ENCODE assay signal across 19 cellular contexts in the genomic region with DNA sequence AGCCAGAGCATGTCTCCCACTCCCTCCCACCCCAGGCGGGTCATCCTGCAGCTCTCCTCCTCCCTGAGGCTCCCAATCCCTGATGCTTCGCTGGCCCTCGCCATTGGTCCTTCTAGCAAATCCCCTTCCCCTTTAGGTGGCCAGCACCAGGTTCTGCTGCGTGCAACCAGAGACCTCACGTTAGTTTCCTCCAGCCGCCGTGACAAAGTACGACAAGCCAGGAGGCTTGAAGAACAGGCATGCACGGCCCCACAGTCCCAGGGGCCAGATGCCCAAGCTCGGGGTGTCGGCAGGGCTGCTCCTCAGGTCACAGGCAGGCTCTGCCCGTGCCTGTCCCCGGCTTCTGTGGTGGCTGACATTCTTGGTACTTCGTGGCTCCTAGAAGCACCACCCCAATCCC.
DNase-seq lines count a peak whose midpoint lies in the region; ATAC-seq and TF ChIP-seq lines count a peak whose summit lies in the region.
"Had no signal": no experiment of that assay in that cellular context is flagged by ENCODE, and none has a peak within 500 bp of the region (broad histone marks: within the 10 kb centered on the region; RNA-seq: fewer than 3 reads in every experiment).

No MANE protein-coding gene starts in this region.

- no peaks in the 10 kb centered on the region for H3K27me3 ChIP-seq in neural progenitor cell
- no peaks in the 10 kb centered on the region for H3K27me3 ChIP-seq in aorta (ENCODE audit: control insufficient read depth in 1 of 2, insufficient read depth in 2 of 2, low read length in 1 of 2)
- H3K27me3 ChIP-seq: BLaER1 had no signal

- peaks cover 14% of the 10 kb centered on the region for H3K4me1 Mint-ChIP-seq in neural progenitor cell
- no peaks in the 10 kb centered on the region for H3K4me1 Mint-ChIP-seq in stimulated activated effector memory CD8-positive, alpha-beta T cell treated with anti-CD3 and anti-CD28 coated beads, Interleukin-12 subunit alpha, Interleukin-12 subunit beta, amount 100 ng/mL, for 72 hours

- H3K79me2 ChIP-seq in neural progenitor cell (ENCODE audit: low read depth): no peaks in the 10 kb centered on the region

- DNase-seq in activated CD8-positive, alpha-beta memory T cell treated with anti-CD3 and anti-CD28 coated beads for 24 hours: peak; percentile 40
- DNase-seq in activated CD8-positive, alpha-beta memory T cell treated with anti-CD3 and anti-CD28 coated beads, Interleukin-2, amount 50 U/mL, for 4 hours: no peak
- no peak for DNase-seq in neural progenitor cell (ENCODE audit: low spot score)
- no peak for DNase-seq in stimulated activated effector memory CD8-positive, alpha-beta T cell treated with anti-CD3 and anti-CD28 coated beads, Interleukin-12 subunit alpha, Interleukin-12 subunit beta, amount 100 ng/mL, for 72 hours (ENCODE audit: low spot score in 2 of 2)
- no peak for DNase-seq in activated CD4-positive, alpha-beta T cell treated with anti-CD3 and anti-CD28 coated beads for 1 hour
- DNase-seq in aorta: no peak
- DNase-seq in AG08395 (ENCODE audit: low spot score): no peak
- DNase-seq: Calu3; CD8-positive, alpha-beta T cell; DMS79 treated with DMSO at 0.1 percent for 48 hours; GF-D8; GOT3; H7; HFFc6; IMR-90 had no signal

- H3K9me3 ChIP-seq in neural progenitor cell (ENCODE audit: low read depth) (no peaks in the 10 kb centered on the region), aorta (ENCODE audit: control insufficient read depth, low read length) (peaks cover 1% of the 10 kb centered on the region)
- H3K9me3 ChIP-seq: A549 had no signal

- H3K9ac ChIP-seq in neural progenitor cell: no peak overlapping the region
- H3K9ac ChIP-seq: BLaER1 had no signal

- no peak overlapping the region for H3K27ac ChIP-seq in neural progenitor cell
- H3K27ac ChIP-seq in aorta (ENCODE audit: low read depth in 1 of 2, low read length in 2 of 2): no peak overlapping the region
- H3K27ac ChIP-seq: 22Rv1, A549, BLaER1 had no signal

- H3K36me3 Mint-ChIP-seq in neural progenitor cell: peaks cover 9% of the 10 kb centered on the region
- no peaks in the 10 kb centered on the region for H3K36me3 Mint-ChIP-seq in stimulated activated effector memory CD8-positive, alpha-beta T cell treated with anti-CD3 and anti-CD28 coated beads, Interleukin-12 subunit alpha, Interleukin-12 subunit beta, amount 100 ng/mL, for 72 hours
- H3K36me3 Mint-ChIP-seq: CD8-positive, alpha-beta T cell had no signal

- H3K27ac Mint-ChIP-seq in neural progenitor cell: peak overlapping the region; percentile 46
- no peak overlapping the region for H3K27ac Mint-ChIP-seq in stimulated activated effector memory CD8-positive, alpha-beta T cell treated with anti-CD3 and anti-CD28 coated beads, Interleukin-12 subunit alpha, Interleukin-12 subunit beta, amount 100 ng/mL, for 72 hours
- H3K27ac Mint-ChIP-seq: CD8-positive, alpha-beta T cell; HFFc6 had no signal

- no peaks in the 10 kb centered on the region for H3K4me1 ChIP-seq in neural progenitor cell
- no peaks in the 10 kb centered on the region for H3K4me1 ChIP-seq in aorta (ENCODE audit: control insufficient read depth in 1 of 2, insufficient read depth in 2 of 2, low read length in 2 of 2)
- H3K4me1 ChIP-seq: A549, BLaER1 had no signal

- no peak overlapping the region for H2AFZ ChIP-seq in neural progenitor cell (replicated peaks)

- no peaks in the 10 kb centered on the region for H3K36me3 ChIP-seq in neural progenitor cell
- H3K36me3 ChIP-seq in aorta (ENCODE audit: control insufficient read depth in 1 of 2, insufficient read depth in 2 of 2, low read length in 1 of 2): no peaks in the 10 kb centered on the region
- H3K36me3 ChIP-seq: BLaER1 had no signal

- H3K4me2 ChIP-seq in neural progenitor cell: no peak overlapping the region
- H3K4me2 ChIP-seq: A549, BLaER1 had no signal

- peak; percentile 17 for ATAC-seq in stimulated activated effector memory CD8-positive, alpha-beta T cell treated with anti-CD3 and anti-CD28 coated beads, Interleukin-12 subunit alpha, Interleukin-12 subunit beta, amount 100 ng/mL, for 72 hours
- no peak for ATAC-seq in aorta (ENCODE audit: low FRiP score)
- ATAC-seq: A549; CD8-positive, alpha-beta T cell; HCT116 had no signal

- WGBS in aorta, 2 donors: 86 to 89% methylated on average over 14 of the region's 14 CpGs

- H3K9me3 Mint-ChIP-seq in neural progenitor cell: peaks cover 25% of the 10 kb centered on the region
- no peaks in the 10 kb centered on the region for H3K9me3 Mint-ChIP-seq in stimulated activated effector memory CD8-positive, alpha-beta T cell treated with anti-CD3 and anti-CD28 coated beads, Interleukin-12 subunit alpha, Interleukin-12 subunit beta, amount 100 ng/mL, for 72 hours

- no peaks in the 10 kb centered on the region for H3F3A ChIP-seq in neural progenitor cell (ENCODE audit: low read depth)

- no peak for TF ChIP-seq CTCF in neural progenitor cell (IDR thresholded peaks at IDR 0.05)

- intact Hi-C loops in aorta (cut with DNase I): no loop called here

- H3K4me3 ChIP-seq in neural progenitor cell (no peak overlapping the region), aorta (ENCODE audit: low read length in 2 of 2) (no peak overlapping the region)
- H3K4me3 ChIP-seq: A549, BLaER1 had no signal

- no peaks in the 10 kb centered on the region for H4K20me1 ChIP-seq in neural progenitor cell (ENCODE audit: low read depth)
- H4K20me1 ChIP-seq: BLaER1 had no signal

- no peak overlapping the region for H3K4me3 Mint-ChIP-seq in neural progenitor cell
- no peak overlapping the region for H3K4me3 Mint-ChIP-seq in stimulated activated effector memory CD8-positive, alpha-beta T cell treated with anti-CD3 and anti-CD28 coated beads, Interleukin-12 subunit alpha, Interleukin-12 subunit beta, amount 100 ng/mL, for 72 hours
- H3K4me3 Mint-ChIP-seq: CD8-positive, alpha-beta T cell; HFFc6 had no signal

- peaks cover 2% of the 10 kb centered on the region for H3K27me3 Mint-ChIP-seq in neural progenitor cell (ENCODE audit: insufficient read depth, low read depth)
